Comparison of ENCODE assay signal across 30 cellular contexts in genomic region chr18:78634061-78634696, GRCh38.
DNase-seq lines count a peak whose midpoint lies in the region; ATAC-seq and TF ChIP-seq lines count a peak whose summit lies in the region.
"Had no signal": no experiment of that assay in that cellular context is flagged by ENCODE, and none has a peak within 500 bp of the region (broad histone marks: within the 10 kb centered on the region; RNA-seq: fewer than 3 reads in every experiment).

No MANE protein-coding gene starts in this region.

- intact Hi-C loops in activated CD4-positive, alpha-beta T cell treated with anti-CD3 and anti-CD28 coated beads for 36 hours (cut with DNase I, micrococcal nuclease): no loop called here
- intact Hi-C loops in CD4-positive, alpha-beta memory T cell (cut with micrococcal nuclease): no loop called here
- intact Hi-C loops in gastrocnemius medialis (cut with DNase I; ENCODE audit: low total_unique reads): no loop called here
- intact Hi-C loops in prostate gland (cut with DNase I): no loop called here

- peak overlapping the region; percentile 42 for H3K27ac Mint-ChIP-seq in activated CD4-positive, alpha-beta T cell treated with anti-CD3 and anti-CD28 coated beads for 36 hours
- peak overlapping the region in 6 of 7 donors; percentile 22 to 75 (median 48) for H3K27ac Mint-ChIP-seq in CD4-positive, alpha-beta memory T cell
- peak overlapping the region; percentile 48 to 87 for H3K27ac Mint-ChIP-seq in activated naive CD4-positive, alpha-beta T cell treated with anti-CD3 and anti-CD28 coated beads, Interleukin-2, amount 50 U/mL, for 72 hours
- H3K27ac Mint-ChIP-seq in nephron progenitor cell: peak overlapping the region; percentile 81
- H3K27ac Mint-ChIP-seq: activated CD4-positive, alpha-beta T cell treated with anti-CD3 and anti-CD28 coated beads, Interleukin-2, amount 10 ng/mL, durations not matched to agents 24 days and 14 days had no signal

- in situ Hi-C loops in gastrocnemius medialis (cut with MboI; ENCODE audit: low sequenced_read_pairs in 4 of 4): no loop called here

- 85% methylated on average over 20 of the region's 20 CpGs for WGBS in prostate gland

- H3K9me3 Mint-ChIP-seq in activated CD4-positive, alpha-beta T cell treated with anti-CD3 and anti-CD28 coated beads for 36 hours (ENCODE audit: low read depth): peaks cover 12% of the 10 kb centered on the region
- peaks cover 0 to 25% (median 13%) of the 10 kb centered on the region in 8 donors for H3K9me3 Mint-ChIP-seq in CD4-positive, alpha-beta memory T cell
- peaks cover 12 to 37% of the 10 kb centered on the region in 2 donors for H3K9me3 Mint-ChIP-seq in activated naive CD4-positive, alpha-beta T cell treated with anti-CD3 and anti-CD28 coated beads, Interleukin-2, amount 50 U/mL, for 72 hours
- H3K9me3 Mint-ChIP-seq in nephron progenitor cell: peaks cover 19% of the 10 kb centered on the region

- TF ChIP-seq POLR2A in gastrocnemius medialis (IDR thresholded peaks at IDR 0.05): no peak
- TF ChIP-seq POLR2A in prostate gland (IDR thresholded peaks at IDR 0.05): no peak

- no peak for DNase-seq in activated CD4-positive, alpha-beta T cell treated with anti-CD3 and anti-CD28 coated beads for 36 hours
- no peak for DNase-seq in activated CD4-positive, alpha-beta T cell treated with anti-CD3 and anti-CD28 coated beads for 48 hours
- no peak for DNase-seq in CD4-positive, alpha-beta memory T cell
- peak in 1 of 2 donors; percentile 23 for DNase-seq in activated naive CD4-positive, alpha-beta T cell treated with anti-CD3 and anti-CD28 coated beads, Interleukin-2, amount 50 U/mL, for 72 hours (ENCODE audit: low spot score in 2 of 2)
- no peak for DNase-seq in nephron progenitor cell
- DNase-seq in gastrocnemius medialis: no peak
- no peak for DNase-seq in prostate gland (ENCODE audit: low spot score)
- DNase-seq in germinal center (ENCODE audit: low spot score): no peak
- DNase-seq: activated CD4-positive, alpha-beta T cell treated with anti-CD3 and anti-CD28 coated beads, Interleukin-2, amount 10 ng/mL, durations not matched to agents 24 days and 14 days; activated CD8-positive, alpha-beta memory T cell treated with anti-CD3 and anti-CD28 coated beads, Interleukin-2, amount 50 U/mL, for 4 hours; CD4-positive, CD25-positive, alpha-beta regulatory T cell; cortex of kidney; DMS 273 treated with DMSO at 0.1 percent for 48 hours; EL; erythroblast; left lung; mesendoderm; NCI-H1092; NCI-H1694; NCI-H446; NCI-H748 treated with DMSO at 0.1 percent for 48 hours; Peyer's patch; SHP77 treated with DMSO at 0.1 percent for 48 hours; stimulated activated CD4-positive, alpha-beta T cell treated with anti-CD3 and anti-CD28 coated beads, Interleukin-15, amount 100 ng/mL, for 24 hours; stimulated activated CD4-positive, alpha-beta T cell treated with anti-CD3 and anti-CD28 coated beads, Interleukin-4, amount 100 ng/mL, for 4 hours; substantia nigra; T-helper 9 cell; trophoblast cell had no signal

- H3K4me3 ChIP-seq in CD4-positive, alpha-beta memory T cell (ENCODE audit: low read length in 2 of 2): peak overlapping the region in 1 of 2 donors; percentile 30
- H3K4me3 ChIP-seq in gastrocnemius medialis (no peak overlapping the region), prostate gland (no peak overlapping the region)
- H3K4me3 ChIP-seq: cardiac muscle cell, left lung, Peyer's patch had no signal

- H3K27ac ChIP-seq in CD4-positive, alpha-beta memory T cell (ENCODE audit: low read depth, low read length): no peak overlapping the region
- H3K27ac ChIP-seq in gastrocnemius medialis (no peak overlapping the region), prostate gland (no peak overlapping the region)
- H3K27ac ChIP-seq: cardiac muscle cell, left lung, Peyer's patch, VCaP had no signal

- H3K27me3 Mint-ChIP-seq in activated CD4-positive, alpha-beta T cell treated with anti-CD3 and anti-CD28 coated beads for 36 hours: no peaks in the 10 kb centered on the region
- no peaks in the 10 kb centered on the region for H3K27me3 Mint-ChIP-seq in CD4-positive, alpha-beta memory T cell
- H3K27me3 Mint-ChIP-seq in nephron progenitor cell (ENCODE audit: low read depth, poor library complexity): no peaks in the 10 kb centered on the region
- H3K27me3 Mint-ChIP-seq: activated CD4-positive, alpha-beta T cell treated with anti-CD3 and anti-CD28 coated beads, Interleukin-2, amount 10 ng/mL, durations not matched to agents 24 days and 14 days; CD4-positive, CD25-positive, alpha-beta regulatory T cell had no signal

- H3K9me3 ChIP-seq in CD4-positive, alpha-beta memory T cell (ENCODE audit: control insufficient read depth in 1 of 2, low read length in 2 of 2): no peaks in the 10 kb centered on the region
- H3K9me3 ChIP-seq in gastrocnemius medialis (no peaks in the 10 kb centered on the region), prostate gland (no peaks in the 10 kb centered on the region)

- POLR2A ChIA-PET in activated CD4-positive, alpha-beta T cell treated with anti-CD3 and anti-CD28 coated beads for 36 hours (lab: Charles Lee): no interaction called here
- POLR2A ChIA-PET in CD4-positive, alpha-beta memory T cell (lab: Charles Lee; ENCODE audit: partially characterized antibody): no interaction called here

- CTCF ChIA-PET in activated CD4-positive, alpha-beta T cell treated with anti-CD3 and anti-CD28 coated beads for 36 hours (lab: Charles Lee): no interaction called here
- CTCF ChIA-PET in CD4-positive, alpha-beta memory T cell (lab: Charles Lee; ENCODE audit: partially characterized antibody): no interaction called here

- H3K4me1 ChIP-seq in CD4-positive, alpha-beta memory T cell (ENCODE audit: insufficient read depth, low read length): peaks cover 16% of the 10 kb centered on the region
- H3K4me1 ChIP-seq in gastrocnemius medialis: no peaks in the 10 kb centered on the region
- H3K4me1 ChIP-seq in prostate gland (replicated peaks): no peaks in the 10 kb centered on the region
- H3K4me1 ChIP-seq: left lung, Peyer's patch had no signal

- no peaks in the 10 kb centered on the region for H3K36me3 Mint-ChIP-seq in activated CD4-positive, alpha-beta T cell treated with anti-CD3 and anti-CD28 coated beads for 36 hours (ENCODE audit: low read depth)
- no peaks in the 10 kb centered on the region for H3K36me3 Mint-ChIP-seq in CD4-positive, alpha-beta memory T cell
- peaks cover 12 to 35% of the 10 kb centered on the region in 2 donors for H3K36me3 Mint-ChIP-seq in activated naive CD4-positive, alpha-beta T cell treated with anti-CD3 and anti-CD28 coated beads, Interleukin-2, amount 50 U/mL, for 72 hours
- no peaks in the 10 kb centered on the region for H3K36me3 Mint-ChIP-seq in nephron progenitor cell (ENCODE audit: low read depth)
- H3K36me3 Mint-ChIP-seq: CD4-positive, CD25-positive, alpha-beta regulatory T cell had no signal

- H3K36me3 ChIP-seq in CD4-positive, alpha-beta memory T cell (ENCODE audit: insufficient read depth, low read length): no peaks in the 10 kb centered on the region
- H3K36me3 ChIP-seq in gastrocnemius medialis (no peaks in the 10 kb centered on the region), prostate gland (no peaks in the 10 kb centered on the region)
- H3K36me3 ChIP-seq: cardiac muscle cell, left lung, Peyer's patch had no signal

- no peak for TF ChIP-seq CTCF in nephron progenitor cell (IDR thresholded peaks at IDR 0.05)
- no peak for TF ChIP-seq CTCF in gastrocnemius medialis (IDR thresholded peaks at IDR 0.05 in 4 of 5, conservative IDR thresholded peaks at IDR 0.05 in 1 of 5)
- TF ChIP-seq CTCF in prostate gland (IDR thresholded peaks at IDR 0.05): no peak

- no peaks in the 10 kb centered on the region for H3K27me3 ChIP-seq in CD4-positive, alpha-beta memory T cell (ENCODE audit: insufficient read depth, low read length)
- no peaks in the 10 kb centered on the region for H3K27me3 ChIP-seq in gastrocnemius medialis
- no peaks in the 10 kb centered on the region for H3K27me3 ChIP-seq in prostate gland (replicated peaks; ENCODE audit: insufficient read depth)
- H3K27me3 ChIP-seq: cardiac muscle cell, left lung, Peyer's patch had no signal

- peaks cover 17% of the 10 kb centered on the region for H3K4me1 Mint-ChIP-seq in activated CD4-positive, alpha-beta T cell treated with anti-CD3 and anti-CD28 coated beads for 36 hours
- H3K4me1 Mint-ChIP-seq in CD4-positive, alpha-beta memory T cell: peaks cover 13 to 23% (median 18%) of the 10 kb centered on the region in 4 donors
- H3K4me1 Mint-ChIP-seq in nephron progenitor cell: peaks cover 42% of the 10 kb centered on the region
- H3K4me1 Mint-ChIP-seq: activated CD4-positive, alpha-beta T cell treated with anti-CD3 and anti-CD28 coated beads, Interleukin-2, amount 10 ng/mL, durations not matched to agents 24 days and 14 days had no signal

- no peak for ATAC-seq in activated CD4-positive, alpha-beta T cell treated with anti-CD3 and anti-CD28 coated beads for 36 hours
- ATAC-seq in activated naive CD4-positive, alpha-beta T cell treated with anti-CD3 and anti-CD28 coated beads, Interleukin-2, amount 50 U/mL, for 72 hours: no peak
- ATAC-seq in gastrocnemius medialis: no peak
- ATAC-seq: left lung had no signal

- H3K4me3 Mint-ChIP-seq in activated CD4-positive, alpha-beta T cell treated with anti-CD3 and anti-CD28 coated beads for 36 hours: no peak overlapping the region
- peak overlapping the region in 2 of 8 donors; percentile 13 to 32 for H3K4me3 Mint-ChIP-seq in CD4-positive, alpha-beta memory T cell
- no peak overlapping the region for H3K4me3 Mint-ChIP-seq in nephron progenitor cell
- H3K4me3 Mint-ChIP-seq: activated CD4-positive, alpha-beta T cell treated with anti-CD3 and anti-CD28 coated beads, Interleukin-2, amount 10 ng/mL, durations not matched to agents 24 days and 14 days had no signal
